In genomic region chr16:610513-611381, GRCh38 we compare ENCODE assay signal across 8 cellular contexts. TPM values are rescaled to one million over a fixed set of nuclear protein-coding genes. Genes with fewer than 3 reads are reported as not detected.
A peak's percentile ranks its signal among the peaks of the same experiment; 100 is the strongest.
DNase-seq lines count a peak whose midpoint lies in the region; ATAC-seq and TF ChIP-seq lines count a peak whose summit lies in the region.

No MANE protein-coding gene starts in this region.

- DNase-seq in AG20443 (ENCODE audit: low spot score) (peak; percentile 68), fibroblast of villous mesenchyme (ENCODE audit: low read depth) (no peak), posterior cingulate gyrus (peak; percentile 56 to 96 (median 69)), NOMO-1 treated with DMSO at 0.1 percent for 48 hours (lab: John Stamatoyannopoulos, UW; ENCODE audit: unreplicated experiment) (no peak), COR-L47 (lab: John Stamatoyannopoulos, UW) (no peak)
- peak; percentile 31 for DNase-seq in Jurkat, Clone E6-1 (ENCODE audit: low read depth, low spot score)
- peak; percentile 57 for DNase-seq in activated T-cell treated with anti-CD3 and anti-CD28 coated beads, Interleukin-2, amount 50 U/mL, for 4 hours

- no peak overlapping the region for H3K4me3 Mint-ChIP-seq in activated T-cell treated with anti-CD3 and anti-CD28 coated beads, Interleukin-2, amount 50 U/mL, for 4 hours

- ATAC-seq in activated T-cell treated with anti-CD3 and anti-CD28 coated beads, Interleukin-2, amount 50 U/mL, for 4 hours = peak; percentile 84
- ATAC-seq in GM21723 (IDR thresholded peaks at IDR 0.05; ENCODE audit: unreplicated experiment) = no peak

- intact Hi-C loops in posterior cingulate gyrus (cut with DNase I) = no loop called here

- peaks cover 8% of the 10 kb centered on the region for H3K4me1 Mint-ChIP-seq in activated T-cell treated with anti-CD3 and anti-CD28 coated beads, Interleukin-2, amount 50 U/mL, for 4 hours (ENCODE audit: low read depth)

- no peaks in the 10 kb centered on the region for H3K27me3 Mint-ChIP-seq in activated T-cell treated with anti-CD3 and anti-CD28 coated beads, Interleukin-2, amount 50 U/mL, for 4 hours (ENCODE audit: low read depth)

- no peak overlapping the region for H3K4me3 ChIP-seq in Jurkat, Clone E6-1 (ENCODE audit: low read length)
- H3K4me3 ChIP-seq in fibroblast of villous mesenchyme (ENCODE audit: low read depth, low read length) = no peak overlapping the region

- TF ChIP-seq CTCF in fibroblast of villous mesenchyme (IDR thresholded peaks at IDR 0.05; ENCODE audit: insufficient read depth, low read depth, low read length) = peak; percentile 69

- peaks cover 7% of the 10 kb centered on the region for H3K36me3 Mint-ChIP-seq in activated T-cell treated with anti-CD3 and anti-CD28 coated beads, Interleukin-2, amount 50 U/mL, for 4 hours (ENCODE audit: insufficient read depth)

- H3K9me3 Mint-ChIP-seq in activated T-cell treated with anti-CD3 and anti-CD28 coated beads, Interleukin-2, amount 50 U/mL, for 4 hours = no peaks in the 10 kb centered on the region

RNA-seq across cellular contexts. Expression of gene WFIKKN1, which starts 20.0 kb away (rescaled TPM):
- polyA plus RNA-seq in Jurkat, Clone E6-1 (2012; ENCODE audit: insufficient read depth, insufficient read length) = not detected
- total RNA-seq in activated T-cell treated with anti-CD3 and anti-CD28 coated beads, Interleukin-2, amount 50 U/mL, for 4 hours = under 1 TPM; 0.40 to 0.71 (median 0.49) TPM
- under 0.01 and 0.43 TPM in 2 replicates for total RNA-seq in fibroblast of villous mesenchyme

RNA-seq across cellular contexts. Expression of gene RAB40C, which starts 20.9 kb away (rescaled TPM):
- 20.7 TPM for polyA plus RNA-seq in Jurkat, Clone E6-1 (2012; ENCODE audit: insufficient read depth, insufficient read length)
- 10 to 100 TPM; 13.4 to 15.7 (median 14.6) TPM for total RNA-seq in activated T-cell treated with anti-CD3 and anti-CD28 coated beads, Interleukin-2, amount 50 U/mL, for 4 hours
- total RNA-seq in fibroblast of villous mesenchyme = 9.9 and 10.6 TPM in 2 replicates

RNA-seq across cellular contexts. Expression of gene METTL26, which starts 25.4 kb away (rescaled TPM):
- polyA plus RNA-seq in Jurkat, Clone E6-1 (2012; ENCODE audit: insufficient read depth, insufficient read length) = 171 TPM
- 100 to 1,000 TPM; 132 to 174 (median 159) TPM for total RNA-seq in activated T-cell treated with anti-CD3 and anti-CD28 coated beads, Interleukin-2, amount 50 U/mL, for 4 hours
- 51.8 and 78.3 TPM in 2 replicates for total RNA-seq in fibroblast of villous mesenchyme

RNA-seq across cellular contexts. Expression of gene MCRIP2, which starts 30.9 kb away (rescaled TPM):
- 35.9 TPM for polyA plus RNA-seq in Jurkat, Clone E6-1 (2012; ENCODE audit: insufficient read depth, insufficient read length)
- total RNA-seq in activated T-cell treated with anti-CD3 and anti-CD28 coated beads, Interleukin-2, amount 50 U/mL, for 4 hours = 100 to 1,000 TPM in 1 of 3 donors, 10 to 100 TPM in 2; 83.1 to 104 (median 88.2) TPM
- total RNA-seq in fibroblast of villous mesenchyme = 14.8 and 16.0 TPM in 2 replicates

RNA-seq across cellular contexts. Expression of gene WDR90, which starts 38.4 kb away (rescaled TPM):
- polyA plus RNA-seq in Jurkat, Clone E6-1 (2012; ENCODE audit: insufficient read depth, insufficient read length) = 65.3 TPM
- total RNA-seq in activated T-cell treated with anti-CD3 and anti-CD28 coated beads, Interleukin-2, amount 50 U/mL, for 4 hours = 100 to 1,000 TPM in 1 of 3 donors, 10 to 100 TPM in 2; 81.0 to 104 (median 87.8) TPM
- total RNA-seq in fibroblast of villous mesenchyme = 12.5 and 18.7 TPM in 2 replicates

Comparison
In these comparisons a context has a peak if more than half of its experiments do, and no peak if none do; other contexts are left out.
1. DNase-seq: peak in AG20443 (single experiment), Jurkat, Clone E6-1 (single experiment), activated T-cell treated with anti-CD3 and anti-CD28 coated beads, Interleukin-2, amount 50 U/mL, for 4 hours (single experiment) and posterior cingulate gyrus (10 of 10); none in fibroblast of villous mesenchyme (single experiment), NOMO-1 treated with DMSO at 0.1 percent for 48 hours (single experiment) and COR-L47 (single experiment).